Comparison of ENCODE assay signal across 15 cellular contexts in the genomic region with DNA sequence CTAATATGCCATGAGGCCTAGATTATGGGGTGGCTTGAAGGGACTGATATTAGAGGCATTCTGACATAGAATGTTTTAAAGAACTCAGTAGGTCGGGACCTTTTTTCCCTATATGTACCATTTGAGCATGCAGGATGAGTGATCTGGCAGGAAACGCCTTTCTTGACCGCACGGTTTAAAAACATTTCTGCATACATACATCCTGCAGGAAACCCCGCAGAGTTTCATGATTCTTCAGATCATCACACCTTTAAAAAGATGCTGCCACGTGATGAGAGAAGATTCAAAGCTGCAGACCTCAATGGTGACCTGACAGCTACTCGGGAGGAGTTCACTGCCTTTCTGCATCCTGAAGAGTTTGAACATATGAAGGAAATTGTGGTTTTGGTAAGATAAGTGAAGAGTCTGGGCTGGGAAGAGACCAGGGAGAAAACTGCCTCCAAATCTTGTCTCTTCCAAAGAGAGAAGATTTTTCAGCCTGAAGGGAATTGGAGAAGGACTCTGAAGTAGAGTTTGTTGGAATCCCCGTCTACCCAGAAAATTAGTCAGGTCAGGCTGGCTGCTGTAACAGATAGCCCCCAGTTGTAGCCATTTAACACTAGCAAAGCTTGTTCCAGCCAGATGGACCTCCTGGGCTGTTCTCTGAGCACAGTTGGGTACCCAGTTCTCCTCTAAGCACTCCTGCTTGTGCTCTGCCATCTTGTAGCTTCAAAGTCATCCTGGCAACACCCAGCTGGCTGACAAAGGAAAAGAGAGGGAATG. TPM values are rescaled to one million over a fixed set of nuclear protein-coding genes. Genes with fewer than 3 reads are reported as not detected.
DNase-seq lines count a peak whose midpoint lies in the region; ATAC-seq lines count a peak whose summit lies in the region.
"Had no signal": no experiment of that assay in that cellular context is flagged by ENCODE, and none has a peak within 500 bp of the region (broad histone marks: within the 10 kb centered on the region; RNA-seq: fewer than 3 reads in every experiment).

No MANE protein-coding gene starts in this region.

- peak; percentile 53 for ATAC-seq in stimulated activated naive CD8-positive, alpha-beta T cell treated with anti-CD3 and anti-CD28 coated beads, Interleukin-15, amount 100 ng/mL, for 72 hours
- no peak for ATAC-seq in stimulated activated naive CD8-positive, alpha-beta T cell treated with anti-CD3 and anti-CD28 coated beads, Interleukin-15, Interleukin-2, amounts not matched to agents 100 U/mL and 50 U/mL, for 24 hours
- ATAC-seq in HG03097 (IDR thresholded peaks at IDR 0.05; ENCODE audit: low FRiP score, unreplicated experiment) = no peak
- ATAC-seq: CD8-positive, alpha-beta T cell; HCT116 had no signal

- H3K9me3 Mint-ChIP-seq in activated CD4-positive, alpha-beta memory T cell treated with anti-CD3 and anti-CD28 coated beads for 36 hours = no peaks in the 10 kb centered on the region
- H3K9me3 Mint-ChIP-seq in activated CD4-positive, alpha-beta memory T cell treated with anti-CD3 and anti-CD28 coated beads, Interleukin-2, amount 10 ng/mL, durations not matched to agents 7 days and 5 days = peaks cover 7% of the 10 kb centered on the region
- H3K9me3 Mint-ChIP-seq in stimulated activated naive CD8-positive, alpha-beta T cell treated with anti-CD3 and anti-CD28 coated beads, Interleukin-15, amount 100 ng/mL, for 72 hours = peaks cover 0 to 8% of the 10 kb centered on the region in 2 donors
- H3K9me3 Mint-ChIP-seq in immature natural killer cell = no peaks in the 10 kb centered on the region
- H3K9me3 Mint-ChIP-seq: CD14-positive monocyte; CD8-positive, alpha-beta T cell had no signal

- H3K27ac Mint-ChIP-seq in activated CD4-positive, alpha-beta memory T cell treated with anti-CD3 and anti-CD28 coated beads for 36 hours = peak overlapping the region; percentile 7
- no peak overlapping the region for H3K27ac Mint-ChIP-seq in activated CD4-positive, alpha-beta memory T cell treated with anti-CD3 and anti-CD28 coated beads, Interleukin-2, amount 10 ng/mL, durations not matched to agents 7 days and 5 days
- H3K27ac Mint-ChIP-seq in stimulated activated naive CD8-positive, alpha-beta T cell treated with anti-CD3 and anti-CD28 coated beads, Interleukin-15, amount 100 ng/mL, for 72 hours = no peak overlapping the region
- H3K27ac Mint-ChIP-seq in immature natural killer cell = peak overlapping the region; percentile 36 to 87 (median 76)
- H3K27ac Mint-ChIP-seq: CD8-positive, alpha-beta T cell had no signal

- intact Hi-C loops in activated CD4-positive, alpha-beta memory T cell treated with anti-CD3 and anti-CD28 coated beads for 36 hours (cut with micrococcal nuclease) = loop anchor here (10.0 kb wide), 2 partner anchors 284 to 486 kb away; partner anchors contain the start of genes EIF3M and PAX6

- POLR2A ChIA-PET in activated CD4-positive, alpha-beta memory T cell treated with anti-CD3 and anti-CD28 coated beads for 36 hours (lab: Charles Lee) = no interaction called here
- POLR2A ChIA-PET in activated CD4-positive, alpha-beta memory T cell treated with anti-CD3 and anti-CD28 coated beads, Interleukin-2, amount 10 ng/mL, durations not matched to agents 7 days and 5 days (lab: Charles Lee) = no interaction called here

- peaks cover 19% of the 10 kb centered on the region for H3K4me1 Mint-ChIP-seq in activated CD4-positive, alpha-beta memory T cell treated with anti-CD3 and anti-CD28 coated beads for 36 hours (ENCODE audit: low read depth)
- peaks cover 20% of the 10 kb centered on the region for H3K4me1 Mint-ChIP-seq in activated CD4-positive, alpha-beta memory T cell treated with anti-CD3 and anti-CD28 coated beads, Interleukin-2, amount 10 ng/mL, durations not matched to agents 7 days and 5 days
- peaks cover 24% of the 10 kb centered on the region for H3K4me1 Mint-ChIP-seq in stimulated activated naive CD8-positive, alpha-beta T cell treated with anti-CD3 and anti-CD28 coated beads, Interleukin-15, amount 100 ng/mL, for 72 hours
- peaks cover 52 to 67% of the 10 kb centered on the region in 2 donors for H3K4me1 Mint-ChIP-seq in immature natural killer cell

- DNase-seq in activated CD4-positive, alpha-beta memory T cell treated with anti-CD3 and anti-CD28 coated beads for 36 hours = no peak
- DNase-seq in activated CD4-positive, alpha-beta memory T cell treated with anti-CD3 and anti-CD28 coated beads, Interleukin-2, amount 10 ng/mL, durations not matched to agents 7 days and 5 days = no peak
- DNase-seq in stimulated activated naive CD8-positive, alpha-beta T cell treated with anti-CD3 and anti-CD28 coated beads, Interleukin-15, amount 100 ng/mL, for 72 hours = no peak
- DNase-seq in stimulated activated naive CD8-positive, alpha-beta T cell treated with anti-CD3 and anti-CD28 coated beads, Interleukin-15, Interleukin-2, amounts not matched to agents 100 U/mL and 50 U/mL, for 24 hours = no peak
- DNase-seq in immature natural killer cell (no peak), dermis blood vessel endothelial cell (no peak), germinal center (ENCODE audit: low spot score) (no peak)
- DNase-seq: CD8-positive, alpha-beta T cell; DMS53; GF-D8; GM23248 had no signal

- no peaks in the 10 kb centered on the region for H3K27me3 Mint-ChIP-seq in activated CD4-positive, alpha-beta memory T cell treated with anti-CD3 and anti-CD28 coated beads for 36 hours
- no peaks in the 10 kb centered on the region for H3K27me3 Mint-ChIP-seq in activated CD4-positive, alpha-beta memory T cell treated with anti-CD3 and anti-CD28 coated beads, Interleukin-2, amount 10 ng/mL, durations not matched to agents 7 days and 5 days
- H3K27me3 Mint-ChIP-seq in stimulated activated naive CD8-positive, alpha-beta T cell treated with anti-CD3 and anti-CD28 coated beads, Interleukin-15, amount 100 ng/mL, for 72 hours = no peaks in the 10 kb centered on the region
- H3K27me3 Mint-ChIP-seq in immature natural killer cell (ENCODE audit: low read depth in 3 of 3) = peaks cover 0 to 2% (median 0%) of the 10 kb centered on the region in 3 donors
- H3K27me3 Mint-ChIP-seq: IgD-negative memory B cell had no signal

- H3K4me3 Mint-ChIP-seq in activated CD4-positive, alpha-beta memory T cell treated with anti-CD3 and anti-CD28 coated beads for 36 hours = no peak overlapping the region
- H3K4me3 Mint-ChIP-seq in activated CD4-positive, alpha-beta memory T cell treated with anti-CD3 and anti-CD28 coated beads, Interleukin-2, amount 10 ng/mL, durations not matched to agents 7 days and 5 days = no peak overlapping the region
- no peak overlapping the region for H3K4me3 Mint-ChIP-seq in stimulated activated naive CD8-positive, alpha-beta T cell treated with anti-CD3 and anti-CD28 coated beads, Interleukin-15, amount 100 ng/mL, for 72 hours
- H3K4me3 Mint-ChIP-seq in immature natural killer cell = peak overlapping the region in 4 of 5 donors; percentile 23 to 65 (median 54)
- H3K4me3 Mint-ChIP-seq: CD14-positive monocyte; CD8-positive, alpha-beta T cell; IgD-negative memory B cell had no signal

- CTCF ChIA-PET in activated CD4-positive, alpha-beta memory T cell treated with anti-CD3 and anti-CD28 coated beads for 36 hours (lab: Charles Lee) = no interaction called here
- CTCF ChIA-PET in activated CD4-positive, alpha-beta memory T cell treated with anti-CD3 and anti-CD28 coated beads, Interleukin-2, amount 10 ng/mL, durations not matched to agents 7 days and 5 days (lab: Charles Lee) = no interaction called here

- peaks cover 57% of the 10 kb centered on the region for H3K36me3 Mint-ChIP-seq in activated CD4-positive, alpha-beta memory T cell treated with anti-CD3 and anti-CD28 coated beads for 36 hours
- H3K36me3 Mint-ChIP-seq in activated CD4-positive, alpha-beta memory T cell treated with anti-CD3 and anti-CD28 coated beads, Interleukin-2, amount 10 ng/mL, durations not matched to agents 7 days and 5 days (ENCODE audit: low read depth) = peaks cover 59% of the 10 kb centered on the region
- H3K36me3 Mint-ChIP-seq in immature natural killer cell = peaks cover 31 to 48% (median 37%) of the 10 kb centered on the region in 3 donors

RNA-seq across cellular contexts. Expression of gene RCN1, which starts 7.4 kb away (rescaled TPM):
- 10 to 100 TPM; 25.4 to 27.0 TPM for total RNA-seq in activated CD4-positive, alpha-beta memory T cell treated with anti-CD3 and anti-CD28 coated beads for 36 hours
- 10 to 100 TPM; 16.3 to 21.0 TPM for total RNA-seq in activated CD4-positive, alpha-beta memory T cell treated with anti-CD3 and anti-CD28 coated beads, Interleukin-2, amount 10 ng/mL, durations not matched to agents 7 days and 5 days
- polyA plus RNA-seq in immature natural killer cell = 10 to 100 TPM; 12.0 to 45.5 (median 19.5) TPM
- 299 and 565 TPM in 2 replicates for total RNA-seq in dermis blood vessel endothelial cell

Comparison
In these comparisons a context has a peak if more than half of its experiments do, and no peak if none do; other contexts are left out.
1. H3K27ac Mint-ChIP-seq: peak in activated CD4-positive, alpha-beta memory T cell treated with anti-CD3 and anti-CD28 coated beads for 36 hours (single experiment) and immature natural killer cell (6 of 6); none in activated CD4-positive, alpha-beta memory T cell treated with anti-CD3 and anti-CD28 coated beads, Interleukin-2, amount 10 ng/mL, durations not matched to agents 7 days and 5 days (single experiment) and stimulated activated naive CD8-positive, alpha-beta T cell treated with anti-CD3 and anti-CD28 coated beads, Interleukin-15, amount 100 ng/mL, for 72 hours (0 of 2).
2. H3K4me3 Mint-ChIP-seq: peak in immature natural killer cell (4 of 5); none in activated CD4-positive, alpha-beta memory T cell treated with anti-CD3 and anti-CD28 coated beads for 36 hours (single experiment), activated CD4-positive, alpha-beta memory T cell treated with anti-CD3 and anti-CD28 coated beads, Interleukin-2, amount 10 ng/mL, durations not matched to agents 7 days and 5 days (single experiment) and stimulated activated naive CD8-positive, alpha-beta T cell treated with anti-CD3 and anti-CD28 coated beads, Interleukin-15, amount 100 ng/mL, for 72 hours (0 of 2).
3. RNA of gene RCN1, which starts 7.4 kb away (total RNA-seq): 299 to 565 TPM in dermis blood vessel endothelial cell; 25.4 to 27.0 TPM in activated CD4-positive, alpha-beta memory T cell treated with anti-CD3 and anti-CD28 coated beads for 36 hours and 16.3 to 21.0 TPM in activated CD4-positive, alpha-beta memory T cell treated with anti-CD3 and anti-CD28 coated beads, Interleukin-2, amount 10 ng/mL, durations not matched to agents 7 days and 5 days; every median in the first group is over 10 times any median in the second.